In the genomic region with DNA sequence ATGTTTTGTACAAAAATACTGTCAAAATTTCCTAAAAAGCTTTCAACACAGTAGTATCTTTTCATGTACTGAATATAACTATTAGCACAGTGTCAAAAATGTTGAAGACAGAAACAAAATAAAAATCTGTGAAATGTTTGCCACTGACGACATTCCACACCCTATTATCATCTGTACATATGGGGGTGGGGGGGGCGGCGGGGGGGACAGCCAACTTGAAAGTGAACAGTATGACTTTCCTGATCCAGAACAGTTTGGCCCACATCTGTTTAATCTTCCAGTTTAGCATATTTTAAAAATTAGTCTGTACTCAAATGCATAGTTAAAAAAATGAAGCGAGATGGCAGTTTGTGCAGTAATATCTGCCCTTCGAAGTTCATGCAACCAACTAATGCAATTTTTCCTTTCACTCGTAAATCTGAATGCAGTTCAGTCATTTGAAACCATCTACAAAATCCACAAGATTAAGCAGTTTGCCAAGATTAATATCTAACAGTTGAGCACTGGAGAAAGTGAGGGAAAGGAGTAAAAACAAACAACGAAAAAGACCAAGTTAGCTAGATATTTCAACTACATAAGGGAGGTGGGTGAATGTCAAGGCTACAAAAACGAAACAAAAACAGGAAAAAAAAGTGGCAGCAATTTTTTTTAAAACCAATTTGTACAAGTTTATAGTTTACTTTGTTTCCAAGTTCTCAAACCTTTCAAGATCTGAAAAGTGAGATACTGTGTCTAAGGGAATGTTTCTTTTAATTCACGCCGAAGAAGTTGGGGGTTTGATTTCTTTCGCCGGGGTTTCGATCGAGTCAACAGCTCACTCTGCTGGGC, we compare ENCODE assay signal across 8 cellular contexts. TPM values are rescaled to one million over a fixed set of nuclear protein-coding genes. Genes with fewer than 3 reads are reported as not detected.
A peak's percentile ranks its signal among the peaks of the same experiment; 100 is the strongest.
DNase-seq lines count a peak whose midpoint lies in the region; ATAC-seq and TF ChIP-seq lines count a peak whose summit lies in the region.

No MANE protein-coding gene starts in this region.

- peaks cover 48% of the 10 kb centered on the region for H3K4me1 Mint-ChIP-seq in activated naive CD4-positive, alpha-beta T cell treated with anti-CD3 and anti-CD28 coated beads for 36 hours (ENCODE audit: low read depth)
- peaks cover 48% of the 10 kb centered on the region for H3K4me1 Mint-ChIP-seq in activated naive CD8-positive, alpha-beta T cell treated with anti-CD3 and anti-CD28 coated beads for 36 hours
- peaks cover 44 to 60% of the 10 kb centered on the region in 2 donors for H3K4me1 Mint-ChIP-seq in immature natural killer cell

- no peaks in the 10 kb centered on the region for H3K27me3 ChIP-seq in stomach smooth muscle (ENCODE audit: control insufficient read depth in 1 of 2, insufficient read depth in 2 of 2, low read length in 2 of 2)

- H3K27ac Mint-ChIP-seq in activated naive CD4-positive, alpha-beta T cell treated with anti-CD3 and anti-CD28 coated beads for 36 hours: peak overlapping the region; percentile 99
- peak overlapping the region; percentile 99 for H3K27ac Mint-ChIP-seq in activated naive CD8-positive, alpha-beta T cell treated with anti-CD3 and anti-CD28 coated beads for 36 hours
- peak overlapping the region; percentile 91 to 96 (median 95) for H3K27ac Mint-ChIP-seq in immature natural killer cell

- TF ChIP-seq POLR2A in GM18505 (IDR thresholded peaks at IDR 0.05; ENCODE audit: borderline replicate concordance, extremely low read depth, insufficient read depth, insufficient read length): no peak

- intact Hi-C loops in activated naive CD4-positive, alpha-beta T cell treated with anti-CD3 and anti-CD28 coated beads for 36 hours (cut with micrococcal nuclease): loop anchor here (2.0 to 5.0 kb wide), 6 partner anchors 386 to 1935 kb away; no protein-coding TSS in a partner anchor

- H3K4me3 Mint-ChIP-seq in activated naive CD4-positive, alpha-beta T cell treated with anti-CD3 and anti-CD28 coated beads for 36 hours: peak overlapping the region; percentile 96
- peak overlapping the region; percentile 99 for H3K4me3 Mint-ChIP-seq in activated naive CD8-positive, alpha-beta T cell treated with anti-CD3 and anti-CD28 coated beads for 36 hours
- peak overlapping the region; percentile 97 to 99 (median 98) for H3K4me3 Mint-ChIP-seq in immature natural killer cell

- ATAC-seq in GM18505 (IDR thresholded peaks at IDR 0.05; ENCODE audit: unreplicated experiment) (no peak), HG03439 (IDR thresholded peaks at IDR 0.05; ENCODE audit: unreplicated experiment) (no peak)

- H3K9ac ChIP-seq in stomach smooth muscle (ENCODE audit: low read length in 2 of 2): peak overlapping the region; percentile 64 to 77

- H3K4me1 ChIP-seq in stomach smooth muscle (ENCODE audit: control insufficient read depth, insufficient read depth, low read length): peaks cover 17% of the 10 kb centered on the region

- peaks cover 4 to 20% of the 10 kb centered on the region in 2 donors for H3K36me3 ChIP-seq in stomach smooth muscle (ENCODE audit: control insufficient read depth in 2 of 2, insufficient read depth in 2 of 2, low read length in 2 of 2)

- no peaks in the 10 kb centered on the region for H3K9me3 Mint-ChIP-seq in activated naive CD4-positive, alpha-beta T cell treated with anti-CD3 and anti-CD28 coated beads for 36 hours
- no peaks in the 10 kb centered on the region for H3K9me3 Mint-ChIP-seq in activated naive CD8-positive, alpha-beta T cell treated with anti-CD3 and anti-CD28 coated beads for 36 hours
- H3K9me3 Mint-ChIP-seq in immature natural killer cell: no peaks in the 10 kb centered on the region

- H3K4me3 ChIP-seq in stomach smooth muscle (ENCODE audit: low read length in 2 of 2): peak overlapping the region; percentile 96 to 99

- CTCF ChIA-PET in activated naive CD4-positive, alpha-beta T cell treated with anti-CD3 and anti-CD28 coated beads for 36 hours (lab: Charles Lee): interaction anchor here (0.6 to 2.9 kb wide), 11 partner anchors 8 to 554 kb away, joined by 3 to 10 read pairs (median 4); partner anchors contain the start of gene TXLNB

- H3K9me3 ChIP-seq in stomach smooth muscle (ENCODE audit: control insufficient read depth in 2 of 2, low read length in 2 of 2): no peaks in the 10 kb centered on the region

- no peak for TF ChIP-seq CTCF in GM10266 (IDR thresholded peaks at IDR 0.05; ENCODE audit: control insufficient read depth, insufficient read depth, low read depth, missing control alignments)

- peak overlapping the region; percentile 97 for H3K27ac ChIP-seq in stomach smooth muscle (ENCODE audit: low read length)

- DNase-seq in activated naive CD4-positive, alpha-beta T cell treated with anti-CD3 and anti-CD28 coated beads for 36 hours: no peak
- no peak for DNase-seq in activated naive CD4-positive, alpha-beta T cell treated with Interleukin-2 at 50 U/mL for 16 hours
- DNase-seq in activated naive CD8-positive, alpha-beta T cell treated with anti-CD3 and anti-CD28 coated beads for 36 hours: no peak
- DNase-seq in immature natural killer cell (peak in 1 of 3 donors; percentile 18), GM10266 (ENCODE audit: extremely low spot score) (no peak)

- H3K36me3 Mint-ChIP-seq in activated naive CD4-positive, alpha-beta T cell treated with anti-CD3 and anti-CD28 coated beads for 36 hours (ENCODE audit: low read depth): peaks cover 17% of the 10 kb centered on the region
- peaks cover 11% of the 10 kb centered on the region for H3K36me3 Mint-ChIP-seq in activated naive CD8-positive, alpha-beta T cell treated with anti-CD3 and anti-CD28 coated beads for 36 hours
- peaks cover 0 to 5% (median 4%) of the 10 kb centered on the region in 3 donors for H3K36me3 Mint-ChIP-seq in immature natural killer cell

- no peaks in the 10 kb centered on the region for H3K27me3 Mint-ChIP-seq in activated naive CD4-positive, alpha-beta T cell treated with anti-CD3 and anti-CD28 coated beads for 36 hours (ENCODE audit: low read depth)
- no peaks in the 10 kb centered on the region for H3K27me3 Mint-ChIP-seq in activated naive CD8-positive, alpha-beta T cell treated with anti-CD3 and anti-CD28 coated beads for 36 hours
- H3K27me3 Mint-ChIP-seq in immature natural killer cell (ENCODE audit: low read depth in 3 of 3): peaks cover 12 to 22% (median 14%) of the 10 kb centered on the region in 3 donors

RNA-seq across cellular contexts. Expression of gene CITED2, which starts 1.9 kb away (rescaled TPM):
- total RNA-seq in activated naive CD4-positive, alpha-beta T cell treated with anti-CD3 and anti-CD28 coated beads for 36 hours: 10 to 100 TPM; 22.9 to 23.8 TPM
- total RNA-seq in activated naive CD8-positive, alpha-beta T cell treated with anti-CD3 and anti-CD28 coated beads for 36 hours: 10 to 100 TPM; 28.4 to 28.5 TPM
- 10 to 100 TPM; 11.1 to 36.3 (median 18.4) TPM for polyA plus RNA-seq in immature natural killer cell
